ENCODE assay signal across 1 cellular context in genomic region chr20:37523012-37523391, GRCh38.
A peak's percentile ranks its signal among the peaks of the same experiment; 100 is the strongest.
TF ChIP-seq lines count a peak whose summit lies in the region.

No MANE protein-coding gene starts in this region.

TF ChIP-seq in HepG2, 621 proteins besides CTCF, POLR2A, EP300 and RAD21:
- TF ChIP-seq ZNF883 (CRISPR knock-in tag; IDR thresholded peaks at IDR 0.05; ENCODE audit: not compliant biosample characterization) (no peak), DNMT1 (CRISPR knock-in tag; IDR thresholded peaks at IDR 0.05) (0 out of 2 replicates have a peak, but pooled peaks have one; percentile 33), AGO2 (optimal IDR thresholded peaks at IDR 0.05; ENCODE audit: low read depth, low read length) (peak; percentile 46), ZNF687 (CRISPR knock-in tag; IDR thresholded peaks at IDR 0.05) (peak; percentile 16; the same call in 1 of the 2 replicates), THAP9 (CRISPR knock-in tag; IDR thresholded peaks at IDR 0.05; ENCODE audit: borderline replicate concordance) (0 out of 2 replicates have a peak, but pooled peaks have one; percentile 26), ZBTB33 (CRISPR knock-in tag; IDR thresholded peaks at IDR 0.05) (peak; percentile 67; the same call in 1 of the 2 replicates), RBAK (CRISPR knock-in tag; IDR thresholded peaks at IDR 0.05) (no peak)
